ENCODE assay signal across 8 cellular contexts in genomic region chr2:113888641-113889470, GRCh38. TPM values are rescaled to one million over a fixed set of nuclear protein-coding genes. Genes with fewer than 3 reads are reported as not detected.
DNase-seq lines count a peak whose midpoint lies in the region; ATAC-seq, FAIRE-seq and TF ChIP-seq lines count a peak whose summit lies in the region.

No MANE protein-coding gene starts in this region.

- TF ChIP-seq CTCF in DOHH2 (IDR thresholded peaks at IDR 0.05; ENCODE audit: low read depth, low read length, poor library complexity, severe bottlenecking): no peak
- TF ChIP-seq CTCF in fibroblast of mammary gland (conservative IDR thresholded peaks at IDR 0.05; ENCODE audit: control insufficient read depth, insufficient read depth, low read depth, low read length): no peak
- TF ChIP-seq CTCF in pancreas (IDR thresholded peaks at IDR 0.05): no peak

- ATAC-seq in pancreas: no peak
- no peak for ATAC-seq in GM21515 (IDR thresholded peaks at IDR 0.05; ENCODE audit: unreplicated experiment)
- no peak for ATAC-seq in sciatic nerve

- H3K4me3 ChIP-seq in DOHH2 (ENCODE audit: low read length) (peak overlapping the region; percentile 96), SJCRH30 (peak overlapping the region; percentile 92), fibroblast of mammary gland (ENCODE audit: control insufficient read depth, low read depth, low read length) (peak overlapping the region; percentile 81), pancreas (peak overlapping the region; percentile 52 to 97 (median 94))

- H3K4me2 ChIP-seq in DOHH2 (ENCODE audit: low read length): peak overlapping the region; percentile 88

- DNase-seq in SJCRH30 (no peak), fibroblast of mammary gland (ENCODE audit: low read depth) (no peak), pancreas (peak in 3 of 6 donors; percentile 28 to 62 (median 52)), NCI-H187 treated with DMSO at 0.1 percent for 48 hours (lab: John Stamatoyannopoulos, UW) (no peak), SW480 (ENCODE audit: low spot score) (no peak), sciatic nerve (ENCODE audit: low spot score) (no peak)

- peaks cover 33% of the 10 kb centered on the region for H3F3A ChIP-seq in DOHH2 (ENCODE audit: control insufficient read depth, insufficient read depth)

- H4K20me1 ChIP-seq in DOHH2 (ENCODE audit: control insufficient read depth, insufficient read depth, low read depth, low read length): peaks cover 14% of the 10 kb centered on the region; the same call in 1 of the 2 replicates

- H3K9me3 ChIP-seq in DOHH2 (ENCODE audit: control insufficient read depth, insufficient read depth, low read length) (no peaks in the 10 kb centered on the region), SJCRH30 (replicated peaks) (no peaks in the 10 kb centered on the region), pancreas (no peaks in the 10 kb centered on the region)

- no peak for FAIRE-seq in pancreas (lab: Jason Lieb, UNC)

- H3K9me2 ChIP-seq in DOHH2 (replicated peaks; ENCODE audit: control insufficient read depth, low read length): no peaks in the 10 kb centered on the region

- intact Hi-C loops in pancreas (cut with DNase I) (loop anchor here in 1 of 3 donors (10.0 kb wide), 1 partner anchor 124 kb away; no protein-coding TSS in a partner anchor), sciatic nerve (cut with DNase I) (loop anchor here (10.0 kb wide), 1 partner anchor 124 kb away; no protein-coding TSS in a partner anchor)

- H3K36me3 ChIP-seq in DOHH2 (ENCODE audit: control insufficient read depth, low read length): peaks cover 89% of the 10 kb centered on the region
- no peaks in the 10 kb centered on the region for H3K36me3 ChIP-seq in SJCRH30
- H3K36me3 ChIP-seq in pancreas: no peaks in the 10 kb centered on the region

- H3K27me3 ChIP-seq in DOHH2 (ENCODE audit: control insufficient read depth, low read length): no peaks in the 10 kb centered on the region
- H3K27me3 ChIP-seq in SJCRH30: no peaks in the 10 kb centered on the region
- H3K27me3 ChIP-seq in pancreas: no peaks in the 10 kb centered on the region

- H3K27ac ChIP-seq in DOHH2 (ENCODE audit: low read depth, low read length) (peak overlapping the region; percentile 95), SJCRH30 (peak overlapping the region; percentile 85), pancreas (peak overlapping the region; percentile 58 to 100 (median 80))

- 34 to 38% methylated on average over 14 of the region's 14 CpGs for WGBS in pancreas, 2 donors

- peaks cover 97% of the 10 kb centered on the region for H3K79me2 ChIP-seq in DOHH2 (ENCODE audit: control insufficient read depth, low read length)

- H3K4me1 ChIP-seq in DOHH2 (ENCODE audit: control insufficient read depth, low read length) (peaks cover 67% of the 10 kb centered on the region), SJCRH30 (peaks cover 11% of the 10 kb centered on the region; the same call in 1 of the 2 replicates), pancreas (peaks cover 13 to 37% (median 25%) of the 10 kb centered on the region in 3 donors)

RNA-seq across cellular contexts. Expression of gene ACTR3, which starts 1.0 kb away (rescaled TPM):
- 165 and 177 TPM in 2 replicates for total RNA-seq in SJCRH30 (2014; rRNA removed; shearing (Covaris generic))
- total RNA-seq in pancreas: 100 to 1,000 TPM in 1 of 6 donors, 10 to 100 TPM in 5; 44.5 to 112 (median 72.7) TPM
- polyA plus RNA-seq in pancreas: 10 to 100 TPM; 10.3 to 27.3 TPM
- 173 TPM for total RNA-seq in sciatic nerve
